ENCODE assay signal across 8 cellular contexts in genomic region chr6:3825851-3826581, GRCh38. TPM values are rescaled to one million over a fixed set of nuclear protein-coding genes. Genes with fewer than 3 reads are reported as not detected.
DNase-seq lines count a peak whose midpoint lies in the region; ATAC-seq and TF ChIP-seq lines count a peak whose summit lies in the region.

No MANE protein-coding gene starts in this region.

- H3K27ac ChIP-seq in right atrium auricular region = peak overlapping the region; percentile 85 to 94

- H3K9me3 ChIP-seq in right atrium auricular region = no peaks in the 10 kb centered on the region

- no peaks in the 10 kb centered on the region for H3K36me3 ChIP-seq in right atrium auricular region
- H3K36me3 ChIP-seq in H7 (replicated peaks; ENCODE audit: control insufficient read depth, insufficient read depth, low read length) = no peaks in the 10 kb centered on the region

- H3K27me3 ChIP-seq in right atrium auricular region (no peaks in the 10 kb centered on the region), H7 (ENCODE audit: control insufficient read depth, insufficient read depth, low read length) (no peaks in the 10 kb centered on the region)

- DNase-seq in GM03348 (ENCODE audit: low spot score) = peak; percentile 93
- DNase-seq in amygdala (lab: John Stamatoyannopoulos, UW) = peak in 36 of 56 donors; percentile 7 to 71 (median 34)
- DNase-seq in right atrium auricular region (ENCODE audit: low spot score) = peak; percentile 98
- DNase-seq in sciatic nerve (ENCODE audit: low spot score) = peak; percentile 88
- DNase-seq in 8988T = no peak
- no peak for DNase-seq in NCI-H1436 treated with DMSO at 0.1 percent for 48 hours (lab: John Stamatoyannopoulos, UW)
- DNase-seq in NCI-H1930 (lab: John Stamatoyannopoulos, UW) = no peak
- no peak for DNase-seq in H7

- peak in 1 of 2 donors; percentile 19 for TF ChIP-seq CTCF in right atrium auricular region (IDR thresholded peaks at IDR 0.05)

- intact Hi-C loops in sciatic nerve (cut with DNase I) = loop anchor here (5.0 kb wide), 1 partner anchor 74 kb away; the partner anchor contains the start of gene PXDC1

- H3K4me1 ChIP-seq in right atrium auricular region = peaks cover 0 to 38% of the 10 kb centered on the region in 2 donors

- ATAC-seq in sciatic nerve = peak; percentile 95

- peak overlapping the region in 1 of 2 donors; percentile 7 for H3K4me3 ChIP-seq in right atrium auricular region
- H3K4me3 ChIP-seq in H7 (ENCODE audit: insufficient read depth, low read depth, low read length) = no peak overlapping the region

RNA-seq across cellular contexts. Expression of gene FAM50B, which starts 23.2 kb away (rescaled TPM):
- total RNA-seq in right atrium auricular region (10 to 100 TPM; 10.0 to 19.6 TPM), sciatic nerve (9.6 TPM)
- total RNA-seq in H7 (2014; rRNA removed; shearing (Covaris generic)) = 3.5 and 4.0 TPM in 2 replicates

Comparison
In these comparisons a context has a peak if more than half of its experiments do, and no peak if none do; other contexts are left out.
1. DNase-seq: peak in GM03348 (single experiment), amygdala (36 of 56), right atrium auricular region (single experiment) and sciatic nerve (single experiment); none in 8988T (single experiment), NCI-H1436 treated with DMSO at 0.1 percent for 48 hours (single experiment), NCI-H1930 (0 of 2) and H7 (single experiment).